8 cellular contexts compared by ENCODE assay signal in the genomic region with DNA sequence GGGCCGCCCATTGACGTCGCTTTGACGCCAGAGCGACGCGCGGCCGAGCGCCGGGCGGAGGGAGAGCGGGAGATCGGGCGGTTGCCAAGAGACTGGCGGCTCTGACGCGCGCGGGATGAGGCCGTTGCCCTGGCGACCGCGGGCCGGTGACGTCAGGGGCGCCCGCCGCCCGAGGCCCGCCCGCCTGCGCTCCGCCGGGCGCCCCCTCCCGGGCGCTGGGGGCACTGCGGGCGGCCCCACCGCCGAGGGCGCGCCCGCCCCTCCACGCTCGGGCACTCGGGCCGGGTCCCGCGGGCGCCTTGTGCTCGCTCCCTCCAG. TPM values are rescaled to one million over a fixed set of nuclear protein-coding genes. Genes with fewer than 3 reads are reported as not detected.
DNase-seq lines count a peak whose midpoint lies in the region; ATAC-seq, FAIRE-seq and TF ChIP-seq lines count a peak whose summit lies in the region.
"Not testable (repeated sequence)": the region's sequence is repeated elsewhere in the genome, so short reads cannot be mapped to it uniquely, and the experiment has no call there.

No MANE protein-coding gene starts in this region.

- not testable (repeated sequence) for H3K9me3 Mint-ChIP-seq in activated B cell treated with CpG ODN at 0.5 μM for 24 hours

- H3K4me3 ChIP-seq in psoas muscle: not testable (repeated sequence)

- H3K4me1 Mint-ChIP-seq in activated B cell treated with CpG ODN at 0.5 μM for 24 hours: not testable (repeated sequence)

- TF ChIP-seq POLR2A in GM12892 (IDR thresholded peaks at IDR 0.05; ENCODE audit: low read depth, low read length): not testable (repeated sequence)

- POLR2A ChIA-PET in activated B cell treated with CpG ODN at 0.5 μM for 24 hours (lab: Charles Lee): not testable (repeated sequence)

- H3K36me3 Mint-ChIP-seq in activated B cell treated with CpG ODN at 0.5 μM for 24 hours (ENCODE audit: low read depth): not testable (repeated sequence)

- H3K27me3 Mint-ChIP-seq in activated B cell treated with CpG ODN at 0.5 μM for 24 hours: not testable (repeated sequence)

- intact Hi-C loops in activated B cell treated with CpG ODN at 0.5 μM for 24 hours (cut with micrococcal nuclease); Right ventricle myocardium superior (cut with DNase I); psoas muscle (cut with DNase I): not testable (repeated sequence)

- not testable (repeated sequence) for TF ChIP-seq CTCF in activated B cell treated with CpG ODN at 0.5 μM for 24 hours (IDR thresholded peaks at IDR 0.05); psoas muscle (IDR thresholded peaks at IDR 0.05)

- not testable (repeated sequence) for H3K36me3 ChIP-seq in psoas muscle (ENCODE audit: insufficient read depth in 1 of 2, low read depth in 1 of 2)

- WGBS in psoas muscle, 3 donors: no CpG with 5 or more reads among the region's 53 CpGs

- not testable (repeated sequence) for DNase-seq in GM12892 (ENCODE audit: insufficient read length); activated B cell treated with CpG ODN at 0.5 μM for 24 hours; Right ventricle myocardium superior; psoas muscle

- ATAC-seq in GM19328 (IDR thresholded peaks at IDR 0.05; ENCODE audit: unreplicated experiment): peak; percentile 74
- peak; percentile 61 for ATAC-seq in GM21619 (IDR thresholded peaks at IDR 0.05; ENCODE audit: unreplicated experiment)
- ATAC-seq in HG02938 (IDR thresholded peaks at IDR 0.05; ENCODE audit: unreplicated experiment): peak; percentile 71
- ATAC-seq in HG03378 (IDR thresholded peaks at IDR 0.05; ENCODE audit: unreplicated experiment): peak; percentile 52
- peak; percentile 71 for ATAC-seq in activated B cell treated with CpG ODN at 0.5 μM for 24 hours (ENCODE audit: low read depth)
- ATAC-seq in Right ventricle myocardium superior (ENCODE audit: poor library complexity): peak; percentile 95
- ATAC-seq in psoas muscle: peak; percentile 92 to 96 (median 94)

- peak; percentile 94 for FAIRE-seq in GM12892 (lab: Jason Lieb, UNC)

- H3K4me1 ChIP-seq in psoas muscle: not testable (repeated sequence)

- H3K9me3 ChIP-seq in psoas muscle: not testable (repeated sequence)

- not testable (repeated sequence) for H3K27ac ChIP-seq in psoas muscle

- not testable (repeated sequence) for H3K4me3 Mint-ChIP-seq in activated B cell treated with CpG ODN at 0.5 μM for 24 hours

- H3K27ac Mint-ChIP-seq in activated B cell treated with CpG ODN at 0.5 μM for 24 hours: not testable (repeated sequence)

- not testable (repeated sequence) for H3K27me3 ChIP-seq in psoas muscle (ENCODE audit: insufficient read depth in 3 of 3, low read length in 2 of 3)

- CTCF ChIA-PET in activated B cell treated with CpG ODN at 0.5 μM for 24 hours (lab: Charles Lee): not testable (repeated sequence)

RNA-seq across cellular contexts. Expression of gene SIK1, which starts 0.3 kb away (rescaled TPM):
- 5.8 TPM for polyA plus RNA-seq in GM12892 (2012; ENCODE audit: missing spikeins)
- 20.2 and 20.4 TPM in 2 replicates for total RNA-seq in activated B cell treated with CpG ODN at 0.5 μM for 24 hours
- 7.7 TPM for total RNA-seq in Right ventricle myocardium superior
- 10 to 100 TPM; 10.8 to 31.2 (median 21.9) TPM for total RNA-seq in psoas muscle
- polyA plus RNA-seq in psoas muscle: 10 to 100 TPM in 1 of 3 donors, 1 to 10 TPM in 2; 1.7 to 85.1 (median 3.8) TPM
